In the genomic region with DNA sequence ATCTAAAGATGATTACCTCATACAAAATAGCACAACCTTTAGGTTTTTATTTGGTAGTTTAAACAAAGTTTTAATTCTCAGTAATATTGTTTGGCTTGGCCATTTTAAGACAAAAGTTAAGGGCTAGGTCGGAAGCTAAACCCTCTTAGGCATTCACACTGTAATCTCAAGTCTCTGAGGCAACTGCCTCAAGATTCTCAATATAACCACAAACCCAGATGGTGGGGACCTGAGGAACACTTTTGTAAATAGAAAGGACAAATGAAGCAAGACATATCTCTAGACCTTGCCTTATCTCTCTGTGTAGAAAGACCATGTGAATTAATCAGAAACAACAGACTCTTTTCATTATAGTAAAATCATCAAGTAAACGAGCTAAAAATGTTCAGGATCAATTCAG, we compare ENCODE assay signal across 25 cellular contexts.
"Had no signal": no experiment of that assay in that cellular context is flagged by ENCODE, and none has a peak within 500 bp of the region (broad histone marks: within the 10 kb centered on the region; RNA-seq: fewer than 3 reads in every experiment).

No MANE protein-coding gene starts in this region.

- H3K4me1 ChIP-seq: left ventricle myocardium inferior, right lobe of liver, suprapubic skin, tibial nerve, uterus had no signal

- DNase-seq: activated CD4-positive, alpha-beta T cell treated with anti-CD3 and anti-CD28 coated beads for 4 hours; activated CD4-positive, alpha-beta T cell treated with anti-CD3 and anti-CD28 coated beads, Interleukin-2, amount 50 U/mL, for 48 hours; activated CD4-positive, CD25-positive, alpha-beta regulatory T cell; activated CD8-positive, alpha-beta memory T cell treated with anti-CD3 and anti-CD28 coated beads, Interleukin-2, amount 50 U/mL, for 48 hours; activated naive CD4-positive, alpha-beta T cell treated with Interleukin-2 at 50 U/mL for 16 hours; activated naive CD8-positive, alpha-beta T cell treated with anti-CD3 and anti-CD28 coated beads for 36 hours; activated T-cell treated with anti-CD3 and anti-CD28 coated beads, Interleukin-2, amount 50 U/mL, for 4 hours; central memory CD4-positive, alpha-beta T cell; effector memory CD8-positive, alpha-beta T cell; hypothalamus; left ventricle myocardium inferior; naive thymus-derived CD8-positive, alpha-beta T cell; right lobe of liver; stimulated activated CD4-positive, alpha-beta T cell treated with anti-CD3 and anti-CD28 coated beads, Interleukin-2, amount 100 ng/mL, for 24 hours; stimulated activated naive CD8-positive, alpha-beta T cell treated with anti-CD3 and anti-CD28 coated beads, Interleukin-15, amount 100 ng/mL, for 72 hours; uterus had no signal

- H3K27me3 ChIP-seq: neural progenitor cell, right lobe of liver, suprapubic skin, tibial nerve, uterus had no signal

- H3K9me3 ChIP-seq: left ventricle myocardium inferior, right lobe of liver, suprapubic skin, tibial nerve, uterus had no signal

- H2AFZ ChIP-seq: neural progenitor cell had no signal

- H3K27ac ChIP-seq: left ventricle myocardium inferior, neural progenitor cell, right lobe of liver, skin epidermis, suprapubic skin, tibial nerve, uterus had no signal

- FAIRE-seq: astrocyte, colon, endothelial cell of umbilical vein had no signal

- H3K36me3 ChIP-seq: left ventricle myocardium inferior, neural progenitor cell, right lobe of liver, suprapubic skin, tibial nerve, uterus had no signal

- H3K4me3 ChIP-seq: left ventricle myocardium inferior, neural progenitor cell, right lobe of liver, skin epidermis, suprapubic skin, tibial nerve, uterus had no signal

- H3K4me2 ChIP-seq: neural progenitor cell had no signal

- H3K9ac ChIP-seq: neural progenitor cell had no signal

- ATAC-seq: activated T-cell treated with anti-CD3 and anti-CD28 coated beads, Interleukin-2, amount 50 U/mL, for 4 hours; effector memory CD8-positive, alpha-beta T cell; esophagus mucosa; naive thymus-derived CD8-positive, alpha-beta T cell; right lobe of liver; stimulated activated effector memory CD8-positive, alpha-beta T cell treated with anti-CD3 and anti-CD28 coated beads, Interleukin-12 subunit alpha, Interleukin-12 subunit beta, amount 100 ng/mL, for 72 hours; stimulated activated naive CD8-positive, alpha-beta T cell treated with anti-CD3 and anti-CD28 coated beads, Interleukin-15, amount 100 ng/mL, for 72 hours had no signal
